Comparison of ENCODE assay signal across 8 cellular contexts in genomic region chr2:233413529-233414272, GRCh38. TPM values are rescaled to one million over a fixed set of nuclear protein-coding genes. Genes with fewer than 3 reads are reported as not detected.
DNase-seq lines count a peak whose midpoint lies in the region; ATAC-seq lines count a peak whose summit lies in the region.

No MANE protein-coding gene starts in this region.

- no peaks in the 10 kb centered on the region for H3K9me3 ChIP-seq in right cardiac atrium (ENCODE audit: control insufficient read depth, low read length)

- no peaks in the 10 kb centered on the region for H3K27me3 ChIP-seq in right cardiac atrium (ENCODE audit: control insufficient read depth, insufficient read depth)

- peak; percentile 74 for DNase-seq in Caki2 (ENCODE audit: low read depth)
- peak; percentile 62 for DNase-seq in NCI-H2171 treated with DMSO at 0.1 percent for 48 hours (lab: John Stamatoyannopoulos, UW)
- DNase-seq in activated naive CD8-positive, alpha-beta T cell treated with anti-CD3 and anti-CD28 coated beads, Interleukin-2, amount 50 U/mL, for 24 hours: peak; percentile 77
- peak; percentile 70 to 81 (median 74) for DNase-seq in right cardiac atrium
- DNase-seq in stimulated activated CD4-positive, alpha-beta T cell treated with anti-CD3 and anti-CD28 coated beads, Interleukin-4, amount 100 ng/mL, for 4 hours: peak; percentile 44 to 86
- no peak for DNase-seq in SKM-1 treated with dmso at 0.1 percent for 144 hours (lab: John Stamatoyannopoulos, UW; ENCODE audit: unreplicated experiment)

- H3K9me3 Mint-ChIP-seq in activated naive CD8-positive, alpha-beta T cell treated with anti-CD3 and anti-CD28 coated beads, Interleukin-2, amount 50 U/mL, for 24 hours: peaks cover 25% of the 10 kb centered on the region

- WGBS in right cardiac atrium: 59% methylated on average over 9 of the region's 9 CpGs

- H3K4me3 Mint-ChIP-seq in activated naive CD8-positive, alpha-beta T cell treated with anti-CD3 and anti-CD28 coated beads, Interleukin-2, amount 50 U/mL, for 24 hours: peak overlapping the region; percentile 32

- peak overlapping the region; percentile 95 for H3K27ac Mint-ChIP-seq in activated naive CD8-positive, alpha-beta T cell treated with anti-CD3 and anti-CD28 coated beads, Interleukin-2, amount 50 U/mL, for 24 hours

- no peaks in the 10 kb centered on the region for H3K27me3 Mint-ChIP-seq in activated naive CD8-positive, alpha-beta T cell treated with anti-CD3 and anti-CD28 coated beads, Interleukin-2, amount 50 U/mL, for 24 hours

- H3K4me1 ChIP-seq in right cardiac atrium (ENCODE audit: control insufficient read depth, insufficient read depth, low read length): peaks cover 12% of the 10 kb centered on the region

- in situ Hi-C loops in Caki2 (cut with HindIII; ENCODE audit: low pct_unique_long_range_greater_than_20kb, low sequenced_read_pairs): no loop called here

- H3K4me3 ChIP-seq in right cardiac atrium (ENCODE audit: low read length): no peak overlapping the region

- peaks cover 94% of the 10 kb centered on the region for H3K4me1 Mint-ChIP-seq in activated naive CD8-positive, alpha-beta T cell treated with anti-CD3 and anti-CD28 coated beads, Interleukin-2, amount 50 U/mL, for 24 hours

- H3K36me3 Mint-ChIP-seq in activated naive CD8-positive, alpha-beta T cell treated with anti-CD3 and anti-CD28 coated beads, Interleukin-2, amount 50 U/mL, for 24 hours (ENCODE audit: low read depth): peaks cover 68% of the 10 kb centered on the region

- H3K27ac ChIP-seq in right cardiac atrium (ENCODE audit: low read length): peak overlapping the region; percentile 65

- ATAC-seq in activated naive CD8-positive, alpha-beta T cell treated with anti-CD3 and anti-CD28 coated beads, Interleukin-2, amount 50 U/mL, for 24 hours: peak; percentile 71
- ATAC-seq in right cardiac atrium: peak; percentile 80 to 82
- ATAC-seq in GM19035 (IDR thresholded peaks at IDR 0.05; ENCODE audit: unreplicated experiment): no peak
- no peak for ATAC-seq in HG02885 (IDR thresholded peaks at IDR 0.05; ENCODE audit: poor library complexity, unreplicated experiment)

- intact Hi-C loops in right cardiac atrium (cut with DNase I): no loop called here

RNA-seq across cellular contexts. Expression of gene DGKD, which starts 59.4 kb away (rescaled TPM):
- 5.1 and 7.8 TPM in 2 replicates for total RNA-seq in Caki2 (2014; rRNA removed; shearing (Covaris generic); ENCODE audit: low replicate concordance)
- total RNA-seq in right cardiac atrium: 10 to 100 TPM; 27.6 to 44.9 (median 38.6) TPM
- 17.9 TPM for polyA plus RNA-seq in right cardiac atrium

Comparison
In these comparisons a context has a peak if more than half of its experiments do, and no peak if none do; other contexts are left out.
1. ATAC-seq: peak in activated naive CD8-positive, alpha-beta T cell treated with anti-CD3 and anti-CD28 coated beads, Interleukin-2, amount 50 U/mL, for 24 hours (single experiment) and right cardiac atrium (2 of 2); none in GM19035 (single experiment) and HG02885 (single experiment).